In genomic region chr1:216722841-216723240, GRCh38 we compare ENCODE assay signal across 10 cellular contexts. TPM values are rescaled to one million over a fixed set of nuclear protein-coding genes. Genes with fewer than 3 reads are reported as not detected.
DNase-seq lines count a peak whose midpoint lies in the region; ATAC-seq and TF ChIP-seq lines count a peak whose summit lies in the region.
"Had no signal": no experiment of that assay in that cellular context is flagged by ENCODE, and none has a peak within 500 bp of the region (broad histone marks: within the 10 kb centered on the region; RNA-seq: fewer than 3 reads in every experiment).

No MANE protein-coding gene starts in this region.

- no peak for TF ChIP-seq CTCF in coronary artery (IDR thresholded peaks at IDR 0.05)
- TF ChIP-seq CTCF in lung (IDR thresholded peaks at IDR 0.05; ENCODE audit: control extremely low read depth, extremely low read depth): no peak
- no peak for TF ChIP-seq CTCF in transverse colon (IDR thresholded peaks at IDR 0.05)

- no peak overlapping the region for H3K27ac ChIP-seq in coronary artery
- H3K27ac ChIP-seq in lung (ENCODE audit: low read depth in 1 of 2, low read length in 1 of 2): peak overlapping the region; percentile 0 to 85
- H3K27ac ChIP-seq in transverse colon: peak overlapping the region in 1 of 4 donors; percentile 28

- H3K36me3 ChIP-seq in lung (ENCODE audit: control insufficient read depth in 2 of 2, insufficient read depth in 2 of 2, low read length in 2 of 2): no peaks in the 10 kb centered on the region
- H3K36me3 ChIP-seq in transverse colon: no peaks in the 10 kb centered on the region

- TF ChIP-seq EP300 in transverse colon (IDR thresholded peaks at IDR 0.05; ENCODE audit: low read depth): no peak

- H3K36me3 Mint-ChIP-seq in activated naive CD4-positive, alpha-beta T cell treated with anti-CD3 and anti-CD28 coated beads, Interleukin-2, amount 50 U/mL, for 72 hours: no peaks in the 10 kb centered on the region
- H3K36me3 Mint-ChIP-seq: naive B cell had no signal

- TF ChIP-seq POLR2A in transverse colon (IDR thresholded peaks at IDR 0.05): no peak

- H3K4me1 ChIP-seq in lung (ENCODE audit: control insufficient read depth in 2 of 2, insufficient read depth in 2 of 2, low read length in 2 of 2): peaks cover 0 to 2% of the 10 kb centered on the region in 2 donors
- peaks cover 0 to 20% (median 9%) of the 10 kb centered on the region in 4 donors for H3K4me1 ChIP-seq in transverse colon

- peaks cover 4 to 5% of the 10 kb centered on the region in 2 donors for H3K9me3 Mint-ChIP-seq in activated naive CD4-positive, alpha-beta T cell treated with anti-CD3 and anti-CD28 coated beads, Interleukin-2, amount 50 U/mL, for 72 hours
- H3K9me3 Mint-ChIP-seq: naive B cell had no signal

- H3K27ac Mint-ChIP-seq in activated naive CD4-positive, alpha-beta T cell treated with anti-CD3 and anti-CD28 coated beads, Interleukin-2, amount 50 U/mL, for 72 hours: no peak overlapping the region
- H3K27ac Mint-ChIP-seq: naive B cell had no signal

- intact Hi-C loops in transverse colon (cut with DNase I; ENCODE audit: low total_unique reads): no loop called here

- no peaks in the 10 kb centered on the region for H3K9me3 ChIP-seq in lung (ENCODE audit: control insufficient read depth in 2 of 2, insufficient read depth in 1 of 2, low read length in 1 of 2)
- H3K9me3 ChIP-seq in transverse colon: no peaks in the 10 kb centered on the region

- 3 to 5% methylated on average over 6 of the region's 6 CpGs for WGBS in lung, 2 donors
- WGBS in transverse colon (ENCODE audit: low coverage in 1 of 2), 2 donors: 11% methylated on average over 6 of the region's 6 CpGs; no CpG with 5 or more reads in 1 of the 2 donors

- H3K4me3 ChIP-seq in coronary artery (peak overlapping the region; percentile 64), lung (no peak overlapping the region), transverse colon (peak overlapping the region; percentile 18 to 57 (median 38))

- H3K27me3 ChIP-seq in lung (ENCODE audit: control insufficient read depth, insufficient read depth): no peaks in the 10 kb centered on the region
- peaks cover 25% of the 10 kb centered on the region for H3K27me3 ChIP-seq in transverse colon

- no peak for ATAC-seq in lung (ENCODE audit: insufficient read depth, low FRiP score)
- ATAC-seq in activated naive CD4-positive, alpha-beta T cell treated with anti-CD3 and anti-CD28 coated beads, Interleukin-2, amount 50 U/mL, for 72 hours: no peak

- in situ Hi-C loops in transverse colon (cut with MboI; ENCODE audit: low pct_ligation_motif_present in 1 of 4, low pct_unique_long_range_greater_than_20kb in 1 of 4, low sequenced_read_pairs in 3 of 4): no loop called here

- DNase-seq in NCI-H2081 (lab: John Stamatoyannopoulos, UW) (peak; percentile 43 to 75), NCI-H2081 treated with DMSO at 0.1 percent for 48 hours (lab: John Stamatoyannopoulos, UW) (no peak), coronary artery (ENCODE audit: low spot score) (no peak), lung (ENCODE audit: low spot score) (no peak), transverse colon (no peak), SKM-1 treated with dmso at 0.1 percent for 144 hours (lab: John Stamatoyannopoulos, UW; ENCODE audit: unreplicated experiment) (no peak)
- DNase-seq in activated naive CD4-positive, alpha-beta T cell treated with anti-CD3 and anti-CD28 coated beads, Interleukin-2, amount 50 U/mL, for 72 hours (ENCODE audit: low spot score in 2 of 2): no peak
- no peak for DNase-seq in activated naive CD4-positive, alpha-beta T cell treated with Interleukin-2 at 50 U/mL for 16 hours
- DNase-seq: naive B cell had no signal

RNA-seq across cellular contexts. Expression of gene ESRRG, which starts 0.4 kb away (rescaled TPM):
- total RNA-seq in lung: 1 to 10 TPM; 2.4 to 4.5 TPM
- under 1 TPM; 0.19 to 0.20 TPM for polyA plus RNA-seq in lung
- total RNA-seq in transverse colon: 1 to 10 TPM in 1 of 4 donors, under 1 TPM in 3; 0.20 to 1.5 (median 0.50) TPM
- total RNA-seq in activated naive CD4-positive, alpha-beta T cell treated with anti-CD3 and anti-CD28 coated beads, Interleukin-2, amount 50 U/mL, for 72 hours: not detected
- total RNA-seq: HT-29 had no signal

Comparison
In these comparisons a context has a peak if more than half of its experiments do, and no peak if none do; other contexts are left out.
1. DNase-seq: peak in NCI-H2081 (2 of 2); none in NCI-H2081 treated with DMSO at 0.1 percent for 48 hours (single experiment), coronary artery (single experiment), lung (single experiment), transverse colon (single experiment), activated naive CD4-positive, alpha-beta T cell treated with anti-CD3 and anti-CD28 coated beads, Interleukin-2, amount 50 U/mL, for 72 hours (0 of 2), SKM-1 treated with dmso at 0.1 percent for 144 hours (single experiment) and activated naive CD4-positive, alpha-beta T cell treated with Interleukin-2 at 50 U/mL for 16 hours (single experiment).
2. H3K27ac ChIP-seq: peak in lung (2 of 2); none in coronary artery (0 of 2).